In the genomic region with DNA sequence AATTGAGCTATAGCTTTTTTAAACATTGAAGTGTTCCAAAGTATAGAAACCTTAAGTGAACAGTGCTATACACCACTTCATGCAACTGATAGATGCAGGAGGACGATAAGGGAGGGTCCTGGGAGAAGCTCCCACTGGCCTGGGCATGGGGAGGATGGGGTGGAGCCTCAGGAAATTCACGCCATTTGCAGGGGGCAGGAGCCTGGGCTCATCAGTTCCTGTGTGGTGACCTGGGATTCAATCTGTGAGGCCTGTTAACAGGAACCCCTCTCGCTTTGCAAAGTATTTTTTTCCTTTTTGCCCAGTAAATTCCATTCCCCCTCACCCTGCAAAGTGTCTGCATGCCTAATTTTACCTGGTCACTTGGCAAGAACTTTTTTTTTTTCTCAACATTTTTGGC, we compare ENCODE assay signal across 17 cellular contexts. TPM values are rescaled to one million over a fixed set of nuclear protein-coding genes. Genes with fewer than 3 reads are reported as not detected.
DNase-seq lines count a peak whose midpoint lies in the region; ATAC-seq and TF ChIP-seq lines count a peak whose summit lies in the region.
"Had no signal": no experiment of that assay in that cellular context is flagged by ENCODE, and none has a peak within 500 bp of the region (broad histone marks: within the 10 kb centered on the region; RNA-seq: fewer than 3 reads in every experiment).

No MANE protein-coding gene starts in this region.

- H3K27ac Mint-ChIP-seq in chondrocyte (ENCODE audit: unreplicated experiment): peak overlapping the region; percentile 27
- H3K27ac Mint-ChIP-seq: CD4-positive, alpha-beta T cell had no signal

- H3K4me3 Mint-ChIP-seq in chondrocyte (ENCODE audit: unreplicated experiment): no peak overlapping the region
- H3K4me3 Mint-ChIP-seq: CD4-positive, alpha-beta T cell had no signal

- H3K27me3 Mint-ChIP-seq in chondrocyte (ENCODE audit: low read depth): no peaks in the 10 kb centered on the region
- H3K27me3 Mint-ChIP-seq: CD4-positive, alpha-beta T cell had no signal

- no peaks in the 10 kb centered on the region for H3K36me3 ChIP-seq in HUES64 (ENCODE audit: insufficient read depth, low read length)
- H3K36me3 ChIP-seq in osteoblast (ENCODE audit: insufficient read depth, low read length): no peaks in the 10 kb centered on the region
- H3K36me3 ChIP-seq: BE2C, HAP-1, Peyer's patch had no signal

- H3K4me3 ChIP-seq in HUES64 (ENCODE audit: low read length) (no peak overlapping the region), osteoblast (ENCODE audit: insufficient read depth, low read length) (no peak overlapping the region)
- H3K4me3 ChIP-seq: HAP-1, Peyer's patch had no signal

- DNase-seq in ELF-1 (ENCODE audit: low read depth, low spot score) (peak; percentile 41), chondrocyte (ENCODE audit: low spot score) (no peak), iPS-NIHi7 (ENCODE audit: extremely low spot score) (peak; percentile 43), NCI-H524 treated with DMSO at 0.1 percent for 48 hours (lab: John Stamatoyannopoulos, UW) (no peak), osteoblast (ENCODE audit: insufficient read length, low spot score, missing footprints) (no peak), cerebellar nuclear complex (lab: John Stamatoyannopoulos, UW) (no peak)
- DNase-seq: CD4-positive, alpha-beta T cell; DMS153; NCI-H1092 treated with DMSO at 0.1 percent for 48 hours; NCI-H2081; NCI-H2171 treated with DMSO at 0.1 percent for 48 hours; NCI-H446; Peyer's patch had no signal

- no peak overlapping the region for H2AFZ ChIP-seq in osteoblast (ENCODE audit: low read length)

- 25% methylated on average over 3 of the region's 3 CpGs for WGBS in HUES64

- H3K79me2 ChIP-seq in osteoblast (ENCODE audit: insufficient read depth, low read length): no peaks in the 10 kb centered on the region

- peak overlapping the region; percentile 84; the same call in 1 of the 2 replicates for H3K27ac ChIP-seq in HUES64 (ENCODE audit: low read depth, low read length)
- no peak overlapping the region for H3K27ac ChIP-seq in osteoblast (ENCODE audit: low read depth, low read length)
- H3K27ac ChIP-seq: Peyer's patch had no signal

- H3K9me3 Mint-ChIP-seq in chondrocyte (ENCODE audit: low read depth): no peaks in the 10 kb centered on the region
- H3K9me3 Mint-ChIP-seq: CD4-positive, alpha-beta T cell had no signal

- no peak overlapping the region for H3K9ac ChIP-seq in HUES64 (ENCODE audit: low read depth, low read length)

- H3K4me1 ChIP-seq in HUES64 (ENCODE audit: insufficient read depth, low read length) (peaks cover 15% of the 10 kb centered on the region), osteoblast (ENCODE audit: insufficient read depth, low read length) (no peaks in the 10 kb centered on the region)
- H3K4me1 ChIP-seq: BE2C, HAP-1, Peyer's patch had no signal

- no peak for TF ChIP-seq CTCF in chondrocyte (IDR thresholded peaks at IDR 0.05)
- TF ChIP-seq CTCF in osteoblast (IDR thresholded peaks at IDR 0.05; ENCODE audit: extremely low read depth, low read depth, low read length): no peak

- peaks cover 12% of the 10 kb centered on the region for H3K4me1 Mint-ChIP-seq in chondrocyte (ENCODE audit: low read depth)

- H3K9me3 ChIP-seq in HUES64 (ENCODE audit: insufficient read depth, low read depth, low read length): peaks cover 3% of the 10 kb centered on the region; the same call in 1 of the 2 replicates
- H3K9me3 ChIP-seq in osteoblast (ENCODE audit: low read depth, low read length): no peaks in the 10 kb centered on the region
- H3K9me3 ChIP-seq: BE2C, HAP-1, Peyer's patch had no signal

- no peak for ATAC-seq in HG02970 (IDR thresholded peaks at IDR 0.05; ENCODE audit: low FRiP score, unreplicated experiment)

- no peaks in the 10 kb centered on the region for H4K20me1 ChIP-seq in osteoblast (ENCODE audit: insufficient read depth, low read length)

- H3K4me2 ChIP-seq in osteoblast (ENCODE audit: insufficient read depth, low read length): no peak overlapping the region

- H3K27me3 ChIP-seq in HUES64 (ENCODE audit: insufficient read depth, low read length): no peaks in the 10 kb centered on the region
- H3K27me3 ChIP-seq in osteoblast (ENCODE audit: insufficient read depth, low read length): no peaks in the 10 kb centered on the region
- H3K27me3 ChIP-seq: BE2C, Peyer's patch had no signal

- peaks cover 2% of the 10 kb centered on the region for H3K36me3 Mint-ChIP-seq in chondrocyte (ENCODE audit: low read depth)

RNA-seq across cellular contexts. Expression of gene ASCC3, which starts 11.0 kb away (rescaled TPM):
- 40.7 TPM for polyA plus RNA-seq in HUES64 (2013, experiment 1 of 2)
- polyA plus RNA-seq in HUES64 (2013, experiment 2 of 2): 44.4 TPM
- total RNA-seq in chondrocyte (54.3 to 78.0 TPM (median 59.9 TPM) in 3 replicates), osteoblast (68.8 and 69.2 TPM in 2 replicates)

Comparison
In these comparisons a context has a peak if more than half of its experiments do, and no peak if none do; other contexts are left out.
1. DNase-seq: peak in ELF-1 (single experiment) and iPS-NIHi7 (single experiment); none in chondrocyte (single experiment), NCI-H524 treated with DMSO at 0.1 percent for 48 hours (single experiment), osteoblast (single experiment) and cerebellar nuclear complex (0 of 2).